Comparison of ENCODE assay signal across 9 cellular contexts in genomic region chr9:115944166-115944948, GRCh38.
DNase-seq lines count a peak whose midpoint lies in the region; ATAC-seq, FAIRE-seq and TF ChIP-seq lines count a peak whose summit lies in the region.
"Had no signal": no experiment of that assay in that cellular context is flagged by ENCODE, and none has a peak within 500 bp of the region (broad histone marks: within the 10 kb centered on the region; RNA-seq: fewer than 3 reads in every experiment).

No MANE protein-coding gene starts in this region.

- TF ChIP-seq POLR2A in body of pancreas (IDR thresholded peaks at IDR 0.05), result no peak

- no peaks in the 10 kb centered on the region for H3K36me3 Mint-ChIP-seq in CD8-positive, alpha-beta memory T cell
- H3K36me3 Mint-ChIP-seq: activated naive CD8-positive, alpha-beta T cell treated with anti-CD3 and anti-CD28 coated beads, Interleukin-2, amount 10 ng/mL, durations not matched to agents 7 days and 5 days had no signal

- intact Hi-C loops in body of pancreas (cut with DNase I), result no loop called here
- intact Hi-C loops in kidney (cut with DNase I), result no loop called here

- no peak overlapping the region for H3K4me3 Mint-ChIP-seq in CD8-positive, alpha-beta memory T cell
- H3K4me3 Mint-ChIP-seq: activated naive CD8-positive, alpha-beta T cell treated with anti-CD3 and anti-CD28 coated beads, Interleukin-2, amount 10 ng/mL, durations not matched to agents 7 days and 5 days had no signal

- no peak overlapping the region for H3K9ac ChIP-seq in kidney (ENCODE audit: low read length in 2 of 2)

- 43 to 46% methylated on average over 10 of the region's 10 CpGs for WGBS in body of pancreas, 2 donors

- H3K9me3 Mint-ChIP-seq in CD8-positive, alpha-beta memory T cell, result peaks cover 0 to 3% (median 0%) of the 10 kb centered on the region in 5 donors
- H3K9me3 Mint-ChIP-seq: activated naive CD8-positive, alpha-beta T cell treated with anti-CD3 and anti-CD28 coated beads, Interleukin-2, amount 10 ng/mL, durations not matched to agents 7 days and 5 days had no signal

- H3K27me3 ChIP-seq in body of pancreas, result no peaks in the 10 kb centered on the region
- no peaks in the 10 kb centered on the region for H3K27me3 ChIP-seq in CD8-positive, alpha-beta memory T cell (ENCODE audit: insufficient read depth, low read length, poor library complexity, severe bottlenecking)

- H3K9me3 ChIP-seq in body of pancreas (no peaks in the 10 kb centered on the region), kidney (ENCODE audit: control insufficient read depth in 1 of 2, low read length in 2 of 2) (no peaks in the 10 kb centered on the region)
- H3K9me3 ChIP-seq in CD8-positive, alpha-beta memory T cell (ENCODE audit: low read length), result no peaks in the 10 kb centered on the region

- H3K27ac ChIP-seq in body of pancreas (peak overlapping the region in 3 of 4 donors; percentile 46 to 74 (median 58)), kidney (ENCODE audit: low read depth in 2 of 2, low read length in 2 of 2) (no peak overlapping the region)
- no peak overlapping the region for H3K27ac ChIP-seq in CD8-positive, alpha-beta memory T cell (ENCODE audit: low read depth, low read length)

- TF ChIP-seq CTCF in body of pancreas (IDR thresholded peaks at IDR 0.05) (no peak), kidney (IDR thresholded peaks at IDR 0.05; ENCODE audit: borderline replicate concordance, extremely low read depth, insufficient read depth) (no peak)

- POLR2A ChIA-PET in CD8-positive, alpha-beta memory T cell (lab: Charles Lee), result no interaction called here

- H3K27me3 Mint-ChIP-seq in CD8-positive, alpha-beta memory T cell, result peaks cover 0 to 1% of the 10 kb centered on the region in 2 donors
- H3K27me3 Mint-ChIP-seq: activated naive CD8-positive, alpha-beta T cell treated with anti-CD3 and anti-CD28 coated beads, Interleukin-2, amount 10 ng/mL, durations not matched to agents 7 days and 5 days had no signal

- H3K4me3 ChIP-seq in body of pancreas, result no peak overlapping the region
- no peak overlapping the region for H3K4me3 ChIP-seq in kidney (ENCODE audit: low read length in 2 of 2)
- no peak overlapping the region for H3K4me3 ChIP-seq in CD8-positive, alpha-beta memory T cell (ENCODE audit: low read length)

- FAIRE-seq in HTR-8/SVneo (lab: Jason Lieb, UNC) (peak; percentile 90), kidney (lab: Jason Lieb, UNC) (no peak)

- H3K27ac Mint-ChIP-seq in CD8-positive, alpha-beta memory T cell, result no peak overlapping the region
- H3K27ac Mint-ChIP-seq: activated naive CD8-positive, alpha-beta T cell treated with anti-CD3 and anti-CD28 coated beads, Interleukin-2, amount 10 ng/mL, durations not matched to agents 7 days and 5 days had no signal

- DNase-seq in HTR-8/SVneo (ENCODE audit: insufficient read length, low spot score) (peak; percentile 54), body of pancreas (peak; percentile 47 to 67 (median 60)), kidney (peak; percentile 77), stromal cell of bone marrow (ENCODE audit: low read depth) (peak; percentile 95), HT-29 (ENCODE audit: low spot score) (no peak), inferior parietal cortex (ENCODE audit: extremely low spot score) (no peak), Kasumi-1 (lab: John Stamatoyannopoulos, UW) (no peak)
- DNase-seq in CD8-positive, alpha-beta memory T cell, result no peak
- DNase-seq: activated naive CD8-positive, alpha-beta T cell treated with anti-CD3 and anti-CD28 coated beads, Interleukin-2, amount 10 ng/mL, durations not matched to agents 7 days and 5 days had no signal

- H3K4me1 ChIP-seq in body of pancreas, result no peaks in the 10 kb centered on the region
- no peaks in the 10 kb centered on the region for H3K4me1 ChIP-seq in kidney (ENCODE audit: control insufficient read depth in 1 of 2, insufficient read depth in 1 of 2, low read depth in 1 of 2, low read length in 2 of 2)
- H3K4me1 ChIP-seq in CD8-positive, alpha-beta memory T cell (ENCODE audit: insufficient read depth, low read length), result no peaks in the 10 kb centered on the region

- peak; percentile 87 for ATAC-seq in body of pancreas

- no peaks in the 10 kb centered on the region for H3K36me3 ChIP-seq in body of pancreas (replicated peaks in 1 of 2; ENCODE audit: insufficient read depth in 1 of 2, low read depth in 2 of 2)
- no peaks in the 10 kb centered on the region for H3K36me3 ChIP-seq in kidney (ENCODE audit: control insufficient read depth in 1 of 2, insufficient read depth in 2 of 2, low read length in 2 of 2)
- H3K36me3 ChIP-seq in CD8-positive, alpha-beta memory T cell (ENCODE audit: insufficient read depth, low read length), result no peaks in the 10 kb centered on the region

- CTCF ChIA-PET in CD8-positive, alpha-beta memory T cell (lab: Charles Lee), result no interaction called here

- no peaks in the 10 kb centered on the region for H3K4me1 Mint-ChIP-seq in CD8-positive, alpha-beta memory T cell
- H3K4me1 Mint-ChIP-seq: activated naive CD8-positive, alpha-beta T cell treated with anti-CD3 and anti-CD28 coated beads, Interleukin-2, amount 10 ng/mL, durations not matched to agents 7 days and 5 days had no signal

Comparison
In these comparisons a context has a peak if more than half of its experiments do, and no peak if none do; other contexts are left out.
1. DNase-seq: peak in HTR-8/SVneo (single experiment), body of pancreas (4 of 4), kidney (single experiment) and stromal cell of bone marrow (single experiment); none in CD8-positive, alpha-beta memory T cell (0 of 5), HT-29 (single experiment), inferior parietal cortex (single experiment) and Kasumi-1 (0 of 2).
2. H3K27ac ChIP-seq: peak in body of pancreas (3 of 4); none in kidney (0 of 2) and CD8-positive, alpha-beta memory T cell (single experiment).